Comparison of ENCODE assay signal across 2 cellular contexts in genomic region chr12:104054681-104055346, GRCh38.
TF ChIP-seq lines count a peak whose summit lies in the region.

No MANE protein-coding gene starts in this region.

TF ChIP-seq in IMR-90, 13 proteins besides CTCF, POLR2A, EP300 and RAD21:
- TF ChIP-seq SMC3 (IDR thresholded peaks at IDR 0.05; ENCODE audit: low read depth, low read length) (no peak), RCOR1 (IDR thresholded peaks at IDR 0.05; ENCODE audit: insufficient replicate concordance, low read length) (no peak), MXI1 (IDR thresholded peaks at IDR 0.05; ENCODE audit: borderline replicate concordance, low read depth, low read length) (no peak), CEBPB (IDR thresholded peaks at IDR 0.05; ENCODE audit: low read depth, low read length) (no peak), USF2 (IDR thresholded peaks at IDR 0.05; ENCODE audit: low read depth, low read length) (no peak), NFE2L2 (IDR thresholded peaks at IDR 0.05; ENCODE audit: low read depth, low read length) (no peak), FOS (IDR thresholded peaks at IDR 0.05; ENCODE audit: low read depth, low read length) (no peak), MAZ (IDR thresholded peaks at IDR 0.05; ENCODE audit: borderline replicate concordance, low read depth, low read length) (no peak), BHLHE40 (IDR thresholded peaks at IDR 0.05; ENCODE audit: low read depth, low read length) (no peak), MAFK (IDR thresholded peaks at IDR 0.05; ENCODE audit: low read depth, low read length) (no peak), RFX5 (IDR thresholded peaks at IDR 0.05; ENCODE audit: low read depth, low read length) (no peak), CHD1 (IDR thresholded peaks at IDR 0.05; ENCODE audit: low read depth, low read length) (no peak), ELK1 (IDR thresholded peaks at IDR 0.05; ENCODE audit: borderline replicate concordance, low read depth, low read length) (no peak)
TF ChIP-seq in IMR-90: peak in this region for 0.

TF ChIP-seq in WTC11, 78 proteins besides CTCF, POLR2A, EP300 and RAD21:
- peak; percentile 57; the same call in 1 of the 2 replicates for TF ChIP-seq ZNF423 (CRISPR knock-in tag; IDR thresholded peaks at IDR 0.05)
- no peak for TF ChIP-seq SMAD3 (CRISPR knock-in tag; IDR thresholded peaks at IDR 0.05; ENCODE audit: borderline replicate concordance)
